ENCODE assay signal across 27 cellular contexts in genomic region chr5:159619826-159620225, GRCh38.
DNase-seq lines count a peak whose midpoint lies in the region; ATAC-seq and TF ChIP-seq lines count a peak whose summit lies in the region.
"Had no signal": no experiment of that assay in that cellular context is flagged by ENCODE, and none has a peak within 500 bp of the region (broad histone marks: within the 10 kb centered on the region; RNA-seq: fewer than 3 reads in every experiment).

No MANE protein-coding gene starts in this region.

- H2BK15ac ChIP-seq in mesendoderm (replicated peaks; ENCODE audit: low read depth): no peak overlapping the region

- H2BK5ac ChIP-seq in mesendoderm (ENCODE audit: low read length): no peak overlapping the region

- no peaks in the 10 kb centered on the region for H3K27me3 ChIP-seq in mesendoderm (ENCODE audit: insufficient read depth, low read length, poor library complexity)
- H3K27me3 ChIP-seq: cardiac muscle cell, esophagus squamous epithelium, right atrium auricular region had no signal

- no peaks in the 10 kb centered on the region for H3K79me1 ChIP-seq in mesendoderm (ENCODE audit: low read length)

- H3K4me2 ChIP-seq in mesendoderm (ENCODE audit: low read length): no peak overlapping the region
- H3K4me2 ChIP-seq: A549, smooth muscle cell had no signal

- H3K4me3 ChIP-seq in choroid plexus epithelial cell (ENCODE audit: low read depth, low read length): no peak overlapping the region
- no peak overlapping the region for H3K4me3 ChIP-seq in mesendoderm (ENCODE audit: low read length)
- H3K4me3 ChIP-seq in coronary artery: no peak overlapping the region
- H3K4me3 ChIP-seq: A549, cardiac muscle cell, esophagus squamous epithelium, right atrium auricular region, smooth muscle cell had no signal

- ATAC-seq in GM21381 (IDR thresholded peaks at IDR 0.05; ENCODE audit: unreplicated experiment): no peak
- ATAC-seq: A549; activated CD8-positive, alpha-beta T cell treated with anti-CD3 and anti-CD28 coated beads for 36 hours; activated naive CD4-positive, alpha-beta T cell treated with anti-CD3 and anti-CD28 coated beads, Interleukin-2, amount 50 U/mL, for 72 hours; HCT116; natural killer cell treated with Interleukin-12 subunit alpha and Interleukin-12 subunit beta and Interleukin-15 and Interleukin-18, amount 100 ng/mL, for 72 hours had no signal

- H3K18ac ChIP-seq in mesendoderm (ENCODE audit: low read length): no peak overlapping the region

- no peak overlapping the region for H3K23ac ChIP-seq in mesendoderm (ENCODE audit: low read length)

- TF ChIP-seq CTCF in choroid plexus epithelial cell (conservative IDR thresholded peaks at IDR 0.05; ENCODE audit: low read depth, low read length) (no peak), coronary artery (IDR thresholded peaks at IDR 0.05) (no peak)

- no peaks in the 10 kb centered on the region for H3K79me2 ChIP-seq in mesendoderm (ENCODE audit: control insufficient read depth, insufficient read depth, low read length)
- H3K79me2 ChIP-seq: parathyroid adenoma had no signal

- H2BK120ac ChIP-seq in mesendoderm (ENCODE audit: low read depth, low read length): no peak overlapping the region

- H3K4ac ChIP-seq in mesendoderm (ENCODE audit: low read depth, low read length): no peak overlapping the region

- no CpG with 5 or more reads among the region's 4 CpGs for WGBS in mesendoderm (ENCODE audit: extremely low coverage, insufficient coverage, low lambda C conversion rate)

- H3K9ac ChIP-seq in mesendoderm (ENCODE audit: low read length): no peak overlapping the region
- H3K9ac ChIP-seq: parathyroid adenoma had no signal

- no peak overlapping the region for H2AK5ac ChIP-seq in mesendoderm (ENCODE audit: low read length)

- no peak overlapping the region for H4K8ac ChIP-seq in mesendoderm (ENCODE audit: low read depth, low read length)

- H3K56ac ChIP-seq in mesendoderm (ENCODE audit: low read length): peak overlapping the region; percentile 51

- no peaks in the 10 kb centered on the region for H3K36me3 ChIP-seq in mesendoderm (ENCODE audit: control insufficient read depth, insufficient read depth, low read length)
- H3K36me3 ChIP-seq: cardiac muscle cell, esophagus squamous epithelium, right atrium auricular region had no signal

- no peak overlapping the region for H4K5ac ChIP-seq in mesendoderm (ENCODE audit: low read length)

- H3K27ac ChIP-seq in mesendoderm (ENCODE audit: low read depth, low read length): no peak overlapping the region
- H3K27ac ChIP-seq in coronary artery: no peak overlapping the region
- H3K27ac ChIP-seq: A549, cardiac muscle cell, esophagus squamous epithelium, parathyroid adenoma, right atrium auricular region had no signal

- DNase-seq in Ammon's horn (ENCODE audit: low spot score) (peak; percentile 56), NCI-H446 treated with DMSO at 0.1 percent for 48 hours (lab: John Stamatoyannopoulos, UW) (peak; percentile 68), choroid plexus epithelial cell (ENCODE audit: low read depth) (peak; percentile 24), mesendoderm (peak; percentile 92), coronary artery (ENCODE audit: low spot score) (no peak), GM19238 (ENCODE audit: insufficient read length, low spot score) (no peak), AG08395 (ENCODE audit: low spot score) (no peak)
- DNase-seq: activated CD4-positive, alpha-beta T cell treated with anti-CD3 and anti-CD28 coated beads for 1 hour; activated CD8-positive, alpha-beta T cell treated with anti-CD3 and anti-CD28 coated beads for 36 hours; cortex of kidney; DMS79; esophagus squamous epithelium; NCI-H1417 treated with DMSO at 0.1 percent for 48 hours; NCI-H748 treated with DMSO at 0.1 percent for 48 hours; RPMI8226; stimulated activated CD4-positive, alpha-beta T cell treated with anti-CD3 and anti-CD28 coated beads, Interleukin-2, amount 100 ng/mL, for 24 hours; T-helper 1 cell; trophoblast cell had no signal

- peaks cover 10% of the 10 kb centered on the region for H3K4me1 ChIP-seq in mesendoderm (ENCODE audit: control insufficient read depth, low read depth, low read length)
- H3K4me1 ChIP-seq: A549, esophagus squamous epithelium, parathyroid adenoma, right atrium auricular region had no signal

Comparison
In these comparisons a context has a peak if more than half of its experiments do, and no peak if none do; other contexts are left out.
1. DNase-seq: peak in Ammon's horn (single experiment), NCI-H446 treated with DMSO at 0.1 percent for 48 hours (single experiment), choroid plexus epithelial cell (single experiment) and mesendoderm (single experiment); none in coronary artery (single experiment), GM19238 (single experiment) and AG08395 (single experiment).